ENCODE assay signal across 26 cellular contexts in genomic region chr15:49664706-49665105, GRCh38.
"Had no signal": no experiment of that assay in that cellular context is flagged by ENCODE, and none has a peak within 500 bp of the region (broad histone marks: within the 10 kb centered on the region; RNA-seq: fewer than 3 reads in every experiment).

No MANE protein-coding gene starts in this region.

- H3K4me3 ChIP-seq: neural progenitor cell, ovary, psoas muscle, right lobe of liver, sigmoid colon, skin epidermis, smooth muscle cell, spleen, stomach, thoracic aorta, thyroid gland, tibial nerve, upper lobe of left lung, vagina had no signal

- DNase-seq: natural killer cell; occipital lobe; ovary; posterior cingulate gyrus; psoas muscle; right cardiac atrium; right lobe of liver; sigmoid colon; spleen; stimulated activated CD4-positive, alpha-beta T cell treated with anti-CD3 and anti-CD28 coated beads, Interleukin-12 subunit alpha, Interleukin-12 subunit beta, amount 100 ng/mL, for 4 hours; stimulated activated CD4-positive, alpha-beta T cell treated with anti-CD3 and anti-CD28 coated beads, Interleukin-1b, Interleukin-23, amount 100 ng/mL, for 48 hours; stimulated activated CD4-positive, alpha-beta T cell treated with anti-CD3 and anti-CD28 coated beads, Interleukin-2, amount 100 ng/mL, for 48 hours; stimulated activated CD4-positive, alpha-beta T cell treated with anti-CD3 and anti-CD28 coated beads, Interleukin-4, amount 100 ng/mL, for 24 hours; stimulated activated naive B cell treated with anti-CD40 and anti-IgM and Interleukin-4, amounts not matched to agents 10 μg/mL and 1 μg/mL and 100 μg/mL, for 72 hours; stimulated activated naive CD4-positive, alpha-beta T cell treated with Interleukin-2 at 50 U/mL for 16 hours; stomach; thyroid gland; trophoblast cell; upper lobe of left lung had no signal

- ATAC-seq: natural killer cell; psoas muscle; right cardiac atrium; right lobe of liver; stimulated activated effector memory CD8-positive, alpha-beta T cell treated with anti-CD3 and anti-CD28 coated beads, Interleukin-12 subunit alpha, Interleukin-12 subunit beta, amount 100 ng/mL, for 72 hours; stimulated activated naive B cell treated with anti-CD40 and anti-IgM and Interleukin-4, amounts not matched to agents 10 μg/mL and 1 μg/mL and 100 μg/mL, for 72 hours had no signal
